Comparison of ENCODE assay signal across 1 cellular context in the genomic region with DNA sequence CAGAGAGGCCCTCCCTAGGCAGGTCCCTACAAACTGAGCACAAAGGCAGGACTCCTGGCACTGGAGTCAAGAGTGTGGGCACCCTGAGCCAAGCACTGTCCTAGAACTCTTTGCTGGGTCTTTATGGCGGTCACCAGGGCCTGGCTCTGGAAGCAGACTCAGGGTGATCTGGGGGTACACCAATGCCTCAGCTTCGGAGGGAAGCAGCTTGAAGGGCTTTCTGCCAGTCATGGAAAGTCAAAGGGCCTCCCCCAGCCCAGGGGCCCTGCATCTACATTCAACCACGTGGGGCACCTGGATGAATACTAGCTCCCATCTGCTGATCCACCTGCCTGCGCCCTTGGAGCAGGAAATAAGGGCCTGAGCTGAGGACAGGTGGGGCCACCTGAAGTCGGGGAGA.
TF ChIP-seq lines count a peak whose summit lies in the region.

No MANE protein-coding gene starts in this region.

TF ChIP-seq in GM23338, 12 proteins besides CTCF, POLR2A, EP300 and RAD21 (continued from another document):
- TF ChIP-seq, protein P1, sequence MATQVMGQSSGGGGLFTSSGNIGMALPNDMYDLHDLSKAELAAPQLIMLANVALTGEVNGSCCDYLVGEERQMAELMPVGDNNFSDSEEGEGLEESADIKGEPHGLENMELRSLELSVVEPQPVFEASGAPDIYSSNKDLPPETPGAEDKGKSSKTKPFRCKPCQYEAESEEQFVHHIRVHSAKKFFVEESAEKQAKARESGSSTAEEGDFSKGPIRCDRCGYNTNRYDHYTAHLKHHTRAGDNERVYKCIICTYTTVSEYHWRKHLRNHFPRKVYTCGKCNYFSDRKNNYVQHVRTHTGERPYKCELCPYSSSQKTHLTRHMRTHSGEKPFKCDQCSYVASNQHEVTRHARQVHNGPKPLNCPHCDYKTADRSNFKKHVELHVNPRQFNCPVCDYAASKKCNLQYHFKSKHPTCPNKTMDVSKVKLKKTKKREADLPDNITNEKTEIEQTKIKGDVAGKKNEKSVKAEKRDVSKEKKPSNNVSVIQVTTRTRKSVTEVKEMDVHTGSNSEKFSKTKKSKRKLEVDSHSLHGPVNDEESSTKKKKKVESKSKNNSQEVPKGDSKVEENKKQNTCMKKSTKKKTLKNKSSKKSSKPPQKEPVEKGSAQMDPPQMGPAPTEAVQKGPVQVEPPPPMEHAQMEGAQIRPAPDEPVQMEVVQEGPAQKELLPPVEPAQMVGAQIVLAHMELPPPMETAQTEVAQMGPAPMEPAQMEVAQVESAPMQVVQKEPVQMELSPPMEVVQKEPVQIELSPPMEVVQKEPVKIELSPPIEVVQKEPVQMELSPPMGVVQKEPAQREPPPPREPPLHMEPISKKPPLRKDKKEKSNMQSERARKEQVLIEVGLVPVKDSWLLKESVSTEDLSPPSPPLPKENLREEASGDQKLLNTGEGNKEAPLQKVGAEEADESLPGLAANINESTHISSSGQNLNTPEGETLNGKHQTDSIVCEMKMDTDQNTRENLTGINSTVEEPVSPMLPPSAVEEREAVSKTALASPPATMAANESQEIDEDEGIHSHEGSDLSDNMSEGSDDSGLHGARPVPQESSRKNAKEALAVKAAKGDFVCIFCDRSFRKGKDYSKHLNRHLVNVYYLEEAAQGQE (IDR thresholded peaks at IDR 0.05; ENCODE audit: unreplicated experiment), result no peak
